Comparison of ENCODE assay signal across 1 cellular context in the genomic region with DNA sequence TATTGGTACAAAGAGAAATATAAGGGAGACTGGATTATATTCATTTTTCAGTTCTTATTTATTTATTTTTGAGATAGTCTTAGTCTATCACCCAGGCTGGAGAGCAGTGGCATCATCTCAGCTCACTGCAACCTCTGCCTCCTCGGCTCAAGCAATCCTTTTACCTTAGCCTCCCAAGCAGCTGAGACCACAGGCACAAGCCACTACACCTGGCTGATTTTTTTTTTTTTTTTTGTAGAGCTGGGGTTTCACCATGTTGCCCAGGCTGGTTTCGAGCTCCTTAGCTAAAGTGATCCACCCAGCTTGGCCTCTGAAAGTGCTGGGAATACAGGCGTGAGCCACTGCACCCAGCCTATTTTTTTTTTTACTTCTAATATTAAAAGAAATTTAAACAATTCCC.
TF ChIP-seq lines count a peak whose summit lies in the region.

No MANE protein-coding gene starts in this region.

TF ChIP-seq in HepG2, 621 proteins besides CTCF, POLR2A, EP300 and RAD21 (continued from another document):
- TF ChIP-seq ASH2L (IDR thresholded peaks at IDR 0.05; ENCODE audit: insufficient read length, low read depth, low read length): no peak
TF ChIP-seq in HepG2: peak in this region for 0.
